12 cellular contexts compared by ENCODE assay signal in the genomic region with DNA sequence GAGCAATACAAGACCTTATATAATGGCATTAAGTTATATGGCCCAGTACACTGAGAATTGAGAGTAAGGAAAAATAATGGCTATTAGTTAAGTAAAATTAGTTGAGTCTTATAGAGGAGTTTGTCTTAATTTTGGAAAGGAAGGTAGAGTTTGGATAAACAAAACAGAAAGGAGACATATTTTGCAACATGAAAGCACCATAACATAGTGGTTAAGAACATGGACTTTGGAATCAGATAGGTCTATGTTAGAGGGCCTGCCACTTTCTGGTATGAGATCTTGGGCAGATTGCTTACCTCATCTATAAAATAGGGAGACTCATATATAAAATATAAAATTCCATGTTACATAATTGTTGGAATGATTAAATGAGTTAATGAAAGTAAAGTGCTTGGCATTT.
A peak's percentile ranks its signal among the peaks of the same experiment; 100 is the strongest.
DNase-seq lines count a peak whose midpoint lies in the region; ATAC-seq and TF ChIP-seq lines count a peak whose summit lies in the region.
"Had no signal": no experiment of that assay in that cellular context is flagged by ENCODE, and none has a peak within 500 bp of the region (broad histone marks: within the 10 kb centered on the region; RNA-seq: fewer than 3 reads in every experiment).

No MANE protein-coding gene starts in this region.

- DNase-seq in GF-D8 (lab: John Stamatoyannopoulos, UW) (peak; percentile 22), SK-N-MC (ENCODE audit: low read depth, low spot score) (no peak), fibroblast of lung (ENCODE audit: low read depth in 2 of 2) (no peak), SHP77 (lab: John Stamatoyannopoulos, UW) (no peak), colonic mucosa (no peak), GM19240 (ENCODE audit: insufficient read length, low spot score) (no peak)
- DNase-seq: activated CD4-positive, alpha-beta T cell treated with anti-CD3 and anti-CD28 coated beads for 48 hours; NCI-H1105; NCI-H2171 treated with DMSO at 0.1 percent for 48 hours; spleen had no signal

- H3K9me3 ChIP-seq in SK-N-MC (ENCODE audit: low read depth, low read length) (no peaks in the 10 kb centered on the region; the same call in 1 of the 2 replicates), fibroblast of lung (ENCODE audit: control insufficient read depth, insufficient read depth, low read depth, low read length) (no peaks in the 10 kb centered on the region), colonic mucosa (no peaks in the 10 kb centered on the region)
- H3K9me3 ChIP-seq: spleen had no signal

- H3K4me3 ChIP-seq in SK-N-MC = peak overlapping the region; percentile 32; the same call in 1 of the 2 replicates
- no peak overlapping the region for H3K4me3 ChIP-seq in fibroblast of lung (replicated peaks in 1 of 4; ENCODE audit: control extremely low read depth in 1 of 4, insufficient read depth in 1 of 4, low read depth in 3 of 4, low read length in 4 of 4)
- H3K4me3 ChIP-seq in rectal smooth muscle tissue (ENCODE audit: low read length) = no peak overlapping the region
- H3K4me3 ChIP-seq in colonic mucosa = no peak overlapping the region
- H3K4me3 ChIP-seq: spleen had no signal

- H3K9ac ChIP-seq in SK-N-MC (ENCODE audit: insufficient read length) = peak overlapping the region; percentile 22
- no peak overlapping the region for H3K9ac ChIP-seq in fibroblast of lung (ENCODE audit: insufficient read depth, low read length)
- no peak overlapping the region for H3K9ac ChIP-seq in rectal smooth muscle tissue (ENCODE audit: low read length)
- H3K9ac ChIP-seq in colonic mucosa (ENCODE audit: low read depth in 2 of 2, low read length in 2 of 2) = no peak overlapping the region

- H3K4me2 ChIP-seq in fibroblast of lung (ENCODE audit: extremely low read depth, insufficient read depth, low read length) = no peak overlapping the region

- TF ChIP-seq CTCF in fibroblast of lung (conservative IDR thresholded peaks at IDR 0.05 in 1 of 2, IDR thresholded peaks at IDR 0.05 in 1 of 2; ENCODE audit: low read depth in 1 of 2, low read length in 2 of 2) (no peak), colonic mucosa (IDR thresholded peaks at IDR 0.05) (no peak)

- no peak overlapping the region for H2AFZ ChIP-seq in fibroblast of lung (ENCODE audit: low read length)

- H3K4me1 ChIP-seq in fibroblast of lung (ENCODE audit: control insufficient read depth, extremely low read depth, insufficient read depth, low read length) (peaks cover 3% of the 10 kb centered on the region), rectal smooth muscle tissue (ENCODE audit: control insufficient read depth, insufficient read depth, low read length) (peaks cover 34% of the 10 kb centered on the region), colonic mucosa (peaks cover 3% of the 10 kb centered on the region)

- H3K79me2 ChIP-seq in fibroblast of lung (ENCODE audit: control insufficient read depth, insufficient read depth, low read length) = no peaks in the 10 kb centered on the region

- H3K36me3 ChIP-seq in SK-N-MC (ENCODE audit: insufficient read depth, low read length) (no peaks in the 10 kb centered on the region), fibroblast of lung (ENCODE audit: control insufficient read depth, insufficient read depth, low read length) (no peaks in the 10 kb centered on the region), rectal smooth muscle tissue (ENCODE audit: control insufficient read depth, insufficient read depth, low read length) (no peaks in the 10 kb centered on the region), colonic mucosa (no peaks in the 10 kb centered on the region)
- H3K36me3 ChIP-seq: spleen had no signal

- intact Hi-C loops in colonic mucosa (cut with DNase I) = loop anchor here (10.0 kb wide), 1 partner anchor 91 kb away; a partner anchor contains a TSS

- H3K27ac ChIP-seq in SK-N-MC = peak overlapping the region; percentile 90
- H3K27ac ChIP-seq in fibroblast of lung (ENCODE audit: insufficient read depth, low read length) = peak overlapping the region; percentile 14
- H3K27ac ChIP-seq in rectal smooth muscle tissue (ENCODE audit: low read depth, low read length) = peak overlapping the region; percentile 66
- H3K27ac ChIP-seq in colonic mucosa = no peak overlapping the region
- H3K27ac ChIP-seq: spleen had no signal

- no peak for ATAC-seq in HG02938 (IDR thresholded peaks at IDR 0.05; ENCODE audit: unreplicated experiment)

- no peaks in the 10 kb centered on the region for H4K20me1 ChIP-seq in fibroblast of lung (ENCODE audit: control insufficient read depth, extremely low read depth, insufficient read depth, low read length)

- H3K27me3 ChIP-seq in fibroblast of lung (ENCODE audit: control insufficient read depth, insufficient read depth, low read length) (no peaks in the 10 kb centered on the region), rectal smooth muscle tissue (ENCODE audit: control insufficient read depth, insufficient read depth, low read length) (no peaks in the 10 kb centered on the region), colonic mucosa (no peaks in the 10 kb centered on the region)
- H3K27me3 ChIP-seq: spleen had no signal
